In the genomic region with DNA sequence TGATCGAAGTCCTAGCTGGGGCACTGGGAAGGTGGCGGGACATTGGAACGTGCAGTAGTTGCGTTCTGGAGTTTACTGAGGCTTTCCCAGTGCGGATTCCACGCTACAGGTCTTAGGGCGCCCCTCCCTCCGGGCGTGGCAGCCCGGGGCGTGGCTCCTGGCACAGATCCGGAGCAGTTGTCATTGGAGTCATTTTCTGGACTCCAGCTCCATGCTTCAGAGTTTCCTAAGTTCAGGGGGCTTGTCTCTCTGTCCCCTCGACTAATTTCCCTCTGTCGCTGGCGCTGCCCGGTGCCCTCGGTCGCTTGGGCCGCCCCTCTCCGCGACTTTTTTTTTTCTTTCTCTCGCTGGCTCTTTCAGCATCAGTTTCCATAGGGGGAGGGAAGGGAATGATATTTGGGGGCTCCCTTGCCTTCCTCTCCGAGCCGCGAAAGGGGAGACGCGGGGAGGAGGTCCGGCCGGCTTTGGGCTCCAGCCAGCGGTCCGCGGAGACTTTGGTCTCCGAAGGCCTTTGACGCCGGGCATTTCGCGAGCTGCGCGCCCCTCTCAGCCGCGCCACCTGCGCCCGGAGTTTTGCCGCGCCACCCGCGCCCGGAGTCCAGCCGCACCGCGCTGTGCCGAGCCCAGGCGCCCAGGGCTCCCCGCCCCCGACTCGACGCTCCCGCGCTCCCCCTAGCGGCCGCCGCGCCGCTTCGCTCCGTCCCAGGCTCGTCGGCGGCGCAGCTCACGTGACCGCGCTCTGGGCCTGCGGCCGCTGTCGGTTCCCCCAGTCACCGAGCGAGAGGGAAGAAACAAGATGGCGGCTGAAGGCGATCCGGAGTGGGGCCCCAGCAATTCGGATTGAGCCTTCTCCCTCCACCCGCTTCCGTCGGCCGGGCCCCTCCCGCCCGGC, we compare ENCODE assay signal across 8 cellular contexts. TPM values are rescaled to one million over a fixed set of nuclear protein-coding genes. Genes with fewer than 3 reads are reported as not detected.
DNase-seq lines count a peak whose midpoint lies in the region; ATAC-seq and TF ChIP-seq lines count a peak whose summit lies in the region.

A gene with protein sequence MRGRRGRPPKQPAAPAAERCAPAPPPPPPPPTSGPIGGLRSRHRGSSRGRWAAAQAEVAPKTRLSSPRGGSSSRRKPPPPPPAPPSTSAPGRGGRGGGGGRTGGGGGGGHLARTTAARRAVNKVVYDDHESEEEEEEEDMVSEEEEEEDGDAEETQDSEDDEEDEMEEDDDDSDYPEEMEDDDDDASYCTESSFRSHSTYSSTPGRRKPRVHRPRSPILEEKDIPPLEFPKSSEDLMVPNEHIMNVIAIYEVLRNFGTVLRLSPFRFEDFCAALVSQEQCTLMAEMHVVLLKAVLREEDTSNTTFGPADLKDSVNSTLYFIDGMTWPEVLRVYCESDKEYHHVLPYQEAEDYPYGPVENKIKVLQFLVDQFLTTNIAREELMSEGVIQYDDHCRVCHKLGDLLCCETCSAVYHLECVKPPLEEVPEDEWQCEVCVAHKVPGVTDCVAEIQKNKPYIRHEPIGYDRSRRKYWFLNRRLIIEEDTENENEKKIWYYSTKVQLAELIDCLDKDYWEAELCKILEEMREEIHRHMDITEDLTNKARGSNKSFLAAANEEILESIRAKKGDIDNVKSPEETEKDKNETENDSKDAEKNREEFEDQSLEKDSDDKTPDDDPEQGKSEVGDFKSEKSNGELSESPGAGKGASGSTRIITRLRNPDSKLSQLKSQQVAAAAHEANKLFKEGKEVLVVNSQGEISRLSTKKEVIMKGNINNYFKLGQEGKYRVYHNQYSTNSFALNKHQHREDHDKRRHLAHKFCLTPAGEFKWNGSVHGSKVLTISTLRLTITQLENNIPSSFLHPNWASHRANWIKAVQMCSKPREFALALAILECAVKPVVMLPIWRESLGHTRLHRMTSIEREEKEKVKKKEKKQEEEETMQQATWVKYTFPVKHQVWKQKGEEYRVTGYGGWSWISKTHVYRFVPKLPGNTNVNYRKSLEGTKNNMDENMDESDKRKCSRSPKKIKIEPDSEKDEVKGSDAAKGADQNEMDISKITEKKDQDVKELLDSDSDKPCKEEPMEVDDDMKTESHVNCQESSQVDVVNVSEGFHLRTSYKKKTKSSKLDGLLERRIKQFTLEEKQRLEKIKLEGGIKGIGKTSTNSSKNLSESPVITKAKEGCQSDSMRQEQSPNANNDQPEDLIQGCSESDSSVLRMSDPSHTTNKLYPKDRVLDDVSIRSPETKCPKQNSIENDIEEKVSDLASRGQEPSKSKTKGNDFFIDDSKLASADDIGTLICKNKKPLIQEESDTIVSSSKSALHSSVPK (N-terminal part only) (plus strand): TSS at position 769 of the 892 bp plus-strand sequence. CDS start 222 bp downstream, outside the sequence.

- peak within 1 kb of the TSS; percentile 81 for H3K27ac ChIP-seq in WERI-Rb-1
- peak within 1 kb of the TSS; percentile 54 for H3K27ac ChIP-seq in mammary epithelial cell (ENCODE audit: insufficient read depth, low read depth, low read length)
- H3K27ac ChIP-seq in spleen = peak within 1 kb of the TSS; percentile 91 to 98 (median 96)

- H3K4me2 ChIP-seq in mammary epithelial cell (ENCODE audit: insufficient read depth, low read depth, low read length) = peak within 1 kb of the TSS; percentile 96

- peak within 1 kb of the TSS; percentile 91 to 98 (median 96) for H3K27ac Mint-ChIP-seq in immature natural killer cell

- dilution Hi-C loops in mammary epithelial cell (cut with HindIII; ENCODE audit: low sequenced_read_pairs) = no loop called here

- H3K9me3 ChIP-seq in WERI-Rb-1 (ENCODE audit: severe bottlenecking) (no peaks in the 10 kb centered on the region), mammary epithelial cell (replicated peaks; ENCODE audit: insufficient read depth, low read length) (no peaks in the 10 kb centered on the region), spleen (no peaks in the 10 kb centered on the region)

- no peaks in the 10 kb centered on the region for H4K20me1 ChIP-seq in mammary epithelial cell (ENCODE audit: insufficient read depth, low read length)

- peak within 1 kb of the TSS; percentile 95 for H2AFZ ChIP-seq in mammary epithelial cell (ENCODE audit: low read depth, low read length)

- in situ Hi-C loops in mammary epithelial cell (cut with MboI; ENCODE audit: low sequenced_read_pairs in 2 of 2) = no loop called here

- TF ChIP-seq CTCF in AG04449 (IDR thresholded peaks at IDR 0.05; ENCODE audit: insufficient read depth, low read length, missing control alignments) (peak; percentile 89), WERI-Rb-1 (IDR thresholded peaks at IDR 0.05; ENCODE audit: low read depth, low read length) (peak; percentile 98), mammary epithelial cell (conservative IDR thresholded peaks at IDR 0.05 in 1 of 2, IDR thresholded peaks at IDR 0.05 in 1 of 2; ENCODE audit: extremely low read depth in 1 of 2, insufficient read depth in 1 of 2, low read depth in 1 of 2, low read length in 2 of 2) (peak; percentile 71 to 84), spleen (IDR thresholded peaks at IDR 0.05 in 8 of 11, conservative IDR thresholded peaks at IDR 0.05 in 3 of 11) (peak in 10 of 11 experiments; percentile 73 to 100 (median 98))

- DNase-seq in AG04449 (ENCODE audit: low read depth, low spot score) (peak; percentile 31), NCI-H2196 treated with DMSO at 0.1 percent for 48 hours (lab: John Stamatoyannopoulos, UW; ENCODE audit: unreplicated experiment) (peak; percentile 72), WERI-Rb-1 (peak; percentile 94), mammary epithelial cell (peak; percentile 86), immature natural killer cell (peak; percentile 91 to 93 (median 92)), spleen (peak; percentile 100)

- H3K4me3 ChIP-seq in AG04449 (ENCODE audit: low read depth, low read length) (peak within 1 kb of the TSS; percentile 88), WERI-Rb-1 (ENCODE audit: low read depth, low read length) (peak within 1 kb of the TSS; percentile 97), mammary epithelial cell (replicated peaks in 1 of 3; ENCODE audit: insufficient read depth in 1 of 3, low read depth in 2 of 3, low read length in 3 of 3) (peak within 1 kb of the TSS; percentile 90), spleen (peak within 1 kb of the TSS; percentile 54 to 86 (median 75))

- peak in 1 of 3 donors; percentile 26 for TF ChIP-seq POLR2A in spleen (IDR thresholded peaks at IDR 0.05)

- H3K9ac ChIP-seq in mammary epithelial cell (ENCODE audit: insufficient read depth, low read length) = peak within 1 kb of the TSS; percentile 61

- H3K36me3 ChIP-seq in WERI-Rb-1 (peaks cover 12% of the 10 kb centered on the region), mammary epithelial cell (ENCODE audit: insufficient read depth, low read length) (no peaks in the 10 kb centered on the region), spleen (no peaks in the 10 kb centered on the region)

- peaks cover 38 to 45% of the 10 kb centered on the region in 2 donors for H3K4me1 Mint-ChIP-seq in immature natural killer cell

- intact Hi-C loops in mammary epithelial cell (cut with micrococcal nuclease) = loop anchor here (1.0 to 2.0 kb wide), 2 partner anchors 24 to 108 kb away; a partner anchor contains a TSS
- intact Hi-C loops in spleen (cut with DNase I; ENCODE audit: low total_unique reads) = loop anchor here (10.0 kb wide), 1 partner anchor 450 kb away; a partner anchor contains a TSS

- ATAC-seq in GM18868 (IDR thresholded peaks at IDR 0.05; ENCODE audit: unreplicated experiment) (peak; percentile 80), HG03108 (IDR thresholded peaks at IDR 0.05; ENCODE audit: unreplicated experiment) (peak; percentile 76)

- peaks cover 7% of the 10 kb centered on the region for H3K4me1 ChIP-seq in mammary epithelial cell (ENCODE audit: insufficient read depth, low read length)
- H3K4me1 ChIP-seq in spleen = peaks cover 26 to 66% (median 47%) of the 10 kb centered on the region in 6 donors

- POLR2A ChIA-PET in AG04449 (lab: Yijun Ruan, JAX) = interaction anchor here (0.6 kb wide), 1 partner anchor 10 kb away, joined by 4 read pairs; no protein-coding TSS in a partner anchor

- peaks cover 41% of the 10 kb centered on the region for H3K79me2 ChIP-seq in mammary epithelial cell (ENCODE audit: insufficient read depth, low read length)

- CTCF ChIA-PET in AG04449 (lab: Yijun Ruan, JAX) = interaction anchor here (0.6 to 2.0 kb wide), 18 partner anchors 9 to 436 kb away, joined by 3 to 11 read pairs (median 3); a partner anchor contains a TSS
- CTCF ChIA-PET in mammary epithelial cell (lab: Charles Lee; ENCODE audit: low non-redundant PET) = interaction anchor here (0.7 kb wide), 3 partner anchors 14 to 61 kb away, joined by 3 to 6 read pairs (median 4); no protein-coding TSS in a partner anchor

- H3K36me3 Mint-ChIP-seq in immature natural killer cell = no peaks in the 10 kb centered on the region

- peak within 1 kb of the TSS; percentile 94 to 98 (median 96) for H3K4me3 Mint-ChIP-seq in immature natural killer cell

- no peaks in the 10 kb centered on the region for H3K9me3 Mint-ChIP-seq in immature natural killer cell

- H3K27me3 Mint-ChIP-seq in immature natural killer cell (ENCODE audit: low read depth in 3 of 3) = peaks cover 7 to 26% (median 19%) of the 10 kb centered on the region in 3 donors

- H3K27me3 ChIP-seq in WERI-Rb-1 (ENCODE audit: insufficient read depth, low read depth, severe bottlenecking) = no peaks in the 10 kb centered on the region
- H3K27me3 ChIP-seq in mammary epithelial cell (ENCODE audit: insufficient read depth, low read length) = no peaks in the 10 kb centered on the region
- peaks cover 0 to 12% (median 0%) of the 10 kb centered on the region in 7 donors for H3K27me3 ChIP-seq in spleen (replicated peaks in 1 of 7)

- no TSS peak for BruUV-seq in mammary epithelial cell (replicated peaks; lab: Mats Ljungman, UMichigan)

- 9% methylated on average over 12 of the region's 88 CpGs for WGBS in mammary epithelial cell (ENCODE audit: low coverage, missing lambda C conversion rate)
- WGBS in spleen, 5 donors = 1 to 2% (median 1%) methylated on average over 37 to 88 of the region's 88 CpGs

RNA-seq across cellular contexts. Expression of the gene that starts here (rescaled TPM):
- total RNA-seq in mammary epithelial cell = 10 to 100 TPM; 54.1 to 54.3 TPM
- 45.4 TPM for polyA plus RNA-seq in mammary epithelial cell
- 81.5 TPM for polyA minus RNA-seq in mammary epithelial cell
- polyA plus RNA-seq in immature natural killer cell = 10 to 100 TPM in 2 of 3 donors, 1 to 10 TPM in 1; 5.0 to 30.9 (median 14.3) TPM
- 100 to 1,000 TPM; 113 to 148 (median 128) TPM for total RNA-seq in spleen
- 10 to 100 TPM; 12.3 to 17.8 (median 15.1) TPM for polyA plus RNA-seq in spleen

Comparison
In these comparisons a context has a peak if more than half of its experiments do, and no peak if none do; other contexts are left out.
1. Peak in every context shown above with its lines: DNase-seq, ATAC-seq, H3K4me3 ChIP-seq and H3K27ac ChIP-seq.
2. DNase-seq: peak in every context shown above with its lines; median percentile 100 in spleen; 94 in WERI-Rb-1; 92 in immature natural killer cell; 86 in mammary epithelial cell; 72 in NCI-H2196 treated with DMSO at 0.1 percent for 48 hours; 31 in AG04449.